In the genomic region with DNA sequence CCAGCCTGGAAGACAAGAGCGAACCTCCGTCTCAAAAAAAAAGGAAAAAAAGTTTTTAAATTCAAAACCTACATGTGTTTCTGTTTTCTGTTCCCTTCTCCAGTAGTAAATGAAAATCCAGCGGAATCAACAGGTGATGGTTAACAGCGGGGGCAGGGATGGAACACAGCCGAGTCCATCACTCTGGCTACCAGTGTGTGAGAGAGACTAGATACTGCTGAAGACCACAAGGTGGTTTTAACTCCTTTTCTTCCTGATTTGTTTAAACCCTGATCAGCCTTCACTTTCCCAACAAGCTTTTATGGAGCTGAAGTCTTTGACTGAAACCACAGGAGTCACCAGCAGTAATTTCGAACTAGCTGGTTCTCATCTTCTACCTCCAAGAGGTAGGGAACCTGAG, we compare ENCODE assay signal across 22 cellular contexts. TPM values are rescaled to one million over a fixed set of nuclear protein-coding genes. Genes with fewer than 3 reads are reported as not detected.
DNase-seq lines count a peak whose midpoint lies in the region; ATAC-seq and TF ChIP-seq lines count a peak whose summit lies in the region.
"Had no signal": no experiment of that assay in that cellular context is flagged by ENCODE, and none has a peak within 500 bp of the region (broad histone marks: within the 10 kb centered on the region; RNA-seq: fewer than 3 reads in every experiment).

No MANE protein-coding gene starts in this region.

- no peaks in the 10 kb centered on the region for H3K27me3 Mint-ChIP-seq in neural progenitor cell (ENCODE audit: insufficient read depth, low read depth)
- no peaks in the 10 kb centered on the region for H3K27me3 Mint-ChIP-seq in stimulated activated memory B cell treated with anti-CD40 and anti-IgM and Interleukin-4, amounts not matched to agents 10 μg/mL and 1 μg/mL and 100 μg/mL, for 72 hours
- H3K27me3 Mint-ChIP-seq: CD4-positive, CD25-positive, alpha-beta regulatory T cell; CD8-positive, alpha-beta memory T cell had no signal

- peaks cover 23% of the 10 kb centered on the region for H3K36me3 Mint-ChIP-seq in neural progenitor cell
- H3K36me3 Mint-ChIP-seq in stimulated activated memory B cell treated with anti-CD40 and anti-IgM and Interleukin-4, amounts not matched to agents 10 μg/mL and 1 μg/mL and 100 μg/mL, for 72 hours: no peaks in the 10 kb centered on the region
- H3K36me3 Mint-ChIP-seq: CD4-positive, CD25-positive, alpha-beta regulatory T cell had no signal

- peak overlapping the region; percentile 21 for H3K27ac ChIP-seq in HUES48 (ENCODE audit: low read depth, low read length)
- H3K27ac ChIP-seq in ectodermal cell (ENCODE audit: insufficient read depth, low read depth, low read length, poor library complexity, severe bottlenecking): peak overlapping the region; percentile 11
- peak overlapping the region; percentile 50 for H3K27ac ChIP-seq in neural progenitor cell
- no peak overlapping the region for H3K27ac ChIP-seq in MM.1S (ENCODE audit: low read length)
- H3K27ac ChIP-seq in ascending aorta: no peak overlapping the region
- H3K27ac ChIP-seq: HL-60 had no signal

- H3K79me2 ChIP-seq in neural progenitor cell (ENCODE audit: low read depth): peaks cover 30% of the 10 kb centered on the region
- H3K79me2 ChIP-seq in MM.1S (ENCODE audit: low read length): no peaks in the 10 kb centered on the region

- H3K9me2 ChIP-seq in MM.1S (replicated peaks; ENCODE audit: insufficient read depth, low read length): no peaks in the 10 kb centered on the region

- H3K27ac Mint-ChIP-seq in neural progenitor cell: peak overlapping the region; percentile 91
- no peak overlapping the region for H3K27ac Mint-ChIP-seq in stimulated activated memory B cell treated with anti-CD40 and anti-IgM and Interleukin-4, amounts not matched to agents 10 μg/mL and 1 μg/mL and 100 μg/mL, for 72 hours
- H3K27ac Mint-ChIP-seq: CD4-positive, CD25-positive, alpha-beta regulatory T cell had no signal

- peaks cover 4% of the 10 kb centered on the region for H3K4me1 Mint-ChIP-seq in neural progenitor cell
- H3K4me1 Mint-ChIP-seq in stimulated activated memory B cell treated with anti-CD40 and anti-IgM and Interleukin-4, amounts not matched to agents 10 μg/mL and 1 μg/mL and 100 μg/mL, for 72 hours: no peaks in the 10 kb centered on the region
- H3K4me1 Mint-ChIP-seq: CD4-positive, CD25-positive, alpha-beta regulatory T cell; CD8-positive, alpha-beta memory T cell had no signal

- H3K9ac ChIP-seq in HUES48 (ENCODE audit: low read depth, low read length): no peak overlapping the region
- no peak overlapping the region for H3K9ac ChIP-seq in neural progenitor cell
- no peak overlapping the region for H3K9ac ChIP-seq in MM.1S (ENCODE audit: low read length)

- intact Hi-C loops in ascending aorta (cut with DNase I): no loop called here

- H3K36me3 ChIP-seq in HUES48 (ENCODE audit: control insufficient read depth, insufficient read depth, low read length): 0 out of 2 replicates have a peak, but pooled peaks cover 4% of the 10 kb centered on the region
- no peaks in the 10 kb centered on the region for H3K36me3 ChIP-seq in ectodermal cell (ENCODE audit: control insufficient read depth, insufficient read depth, low read length)
- H3K36me3 ChIP-seq in neural progenitor cell: no peaks in the 10 kb centered on the region
- H3K36me3 ChIP-seq in MM.1S (replicated peaks; ENCODE audit: insufficient read depth, low read length): no peaks in the 10 kb centered on the region
- H3K36me3 ChIP-seq in ascending aorta: no peaks in the 10 kb centered on the region
- H3K36me3 ChIP-seq: BE2C had no signal

- H3K4me3 ChIP-seq in HUES48 (ENCODE audit: low read depth, low read length) (no peak overlapping the region), ectodermal cell (ENCODE audit: insufficient read depth, low read depth, low read length) (no peak overlapping the region), neural progenitor cell (no peak overlapping the region), MM.1S (ENCODE audit: low read length) (no peak overlapping the region), ascending aorta (no peak overlapping the region)
- H3K4me3 ChIP-seq: GM12878 had no signal

- TF ChIP-seq CTCF in neural progenitor cell (IDR thresholded peaks at IDR 0.05): no peak
- TF ChIP-seq CTCF in MM.1S (IDR thresholded peaks at IDR 0.05; ENCODE audit: low read length): no peak
- TF ChIP-seq CTCF in ascending aorta (IDR thresholded peaks at IDR 0.05): no peak

- H3K9me3 ChIP-seq in HUES48 (ENCODE audit: control insufficient read depth, insufficient read depth, low read length) (0 out of 2 replicates have a peak, but pooled peaks cover 7% of the 10 kb centered on the region), ectodermal cell (ENCODE audit: control insufficient read depth, low read length) (no peaks in the 10 kb centered on the region), neural progenitor cell (ENCODE audit: low read depth) (no peaks in the 10 kb centered on the region), MM.1S (replicated peaks; ENCODE audit: insufficient read depth, low read length) (no peaks in the 10 kb centered on the region), ascending aorta (no peaks in the 10 kb centered on the region)
- H3K9me3 ChIP-seq: BE2C had no signal

- H4K20me1 ChIP-seq in neural progenitor cell (ENCODE audit: low read depth): peaks cover 6% of the 10 kb centered on the region
- H4K20me1 ChIP-seq in MM.1S (ENCODE audit: insufficient read depth, low read length): no peaks in the 10 kb centered on the region

- H3K9me3 Mint-ChIP-seq in neural progenitor cell: peaks cover 30% of the 10 kb centered on the region
- H3K9me3 Mint-ChIP-seq in stimulated activated memory B cell treated with anti-CD40 and anti-IgM and Interleukin-4, amounts not matched to agents 10 μg/mL and 1 μg/mL and 100 μg/mL, for 72 hours: peaks cover 6% of the 10 kb centered on the region

- H3K4me1 ChIP-seq in HUES48 (ENCODE audit: control insufficient read depth, insufficient read depth, low read length) (peaks cover 31% of the 10 kb centered on the region), ectodermal cell (ENCODE audit: control insufficient read depth, insufficient read depth, low read length) (no peaks in the 10 kb centered on the region), neural progenitor cell (peaks cover 14% of the 10 kb centered on the region), MM.1S (ENCODE audit: low read length) (no peaks in the 10 kb centered on the region), ascending aorta (no peaks in the 10 kb centered on the region)
- H3K4me1 ChIP-seq: BE2C had no signal

- H3K27me3 ChIP-seq in HUES48 (ENCODE audit: control insufficient read depth, insufficient read depth, low read length): no peaks in the 10 kb centered on the region
- H3K27me3 ChIP-seq in ectodermal cell (ENCODE audit: control insufficient read depth, insufficient read depth, low read length, poor library complexity, severe bottlenecking): no peaks in the 10 kb centered on the region
- H3K27me3 ChIP-seq in neural progenitor cell: no peaks in the 10 kb centered on the region
- no peaks in the 10 kb centered on the region for H3K27me3 ChIP-seq in MM.1S (replicated peaks; ENCODE audit: insufficient read depth, low read length)
- H3K27me3 ChIP-seq in ascending aorta: no peaks in the 10 kb centered on the region
- H3K27me3 ChIP-seq: BE2C had no signal

- H2AFZ ChIP-seq in neural progenitor cell (replicated peaks) (no peak overlapping the region), MM.1S (ENCODE audit: low read length) (no peak overlapping the region)

- H3F3A ChIP-seq in neural progenitor cell (ENCODE audit: low read depth) (peaks cover 16% of the 10 kb centered on the region), MM.1S (ENCODE audit: insufficient read depth, low read length) (no peaks in the 10 kb centered on the region)

- ATAC-seq in stimulated activated memory B cell treated with anti-CD40 and anti-IgM and Interleukin-4, amounts not matched to agents 10 μg/mL and 1 μg/mL and 100 μg/mL, for 72 hours: no peak
- ATAC-seq: GM12878 had no signal

- no peak for DNase-seq in neural progenitor cell (ENCODE audit: low spot score)
- no peak for DNase-seq in MM.1S
- no peak for DNase-seq in ascending aorta (ENCODE audit: low spot score in 2 of 2)
- no peak for DNase-seq in superior temporal gyrus (ENCODE audit: extremely low spot score)
- DNase-seq: ACHN; BE2C; C1 segment of cervical spinal cord; CD4-positive, CD25-positive, alpha-beta regulatory T cell; CD8-positive, alpha-beta memory T cell; COR-L47; DMS 273 treated with DMSO at 0.1 percent for 48 hours; DMS53; DND-41; EL; HCEC 1CT; IMR-90 had no signal

- 79 to 83% methylated on average over 5 to 6 of the region's 6 CpGs for WGBS in ectodermal cell, 2 experiments

- H3K4me3 Mint-ChIP-seq in neural progenitor cell: no peak overlapping the region
- no peak overlapping the region for H3K4me3 Mint-ChIP-seq in stimulated activated memory B cell treated with anti-CD40 and anti-IgM and Interleukin-4, amounts not matched to agents 10 μg/mL and 1 μg/mL and 100 μg/mL, for 72 hours
- H3K4me3 Mint-ChIP-seq: CD4-positive, CD25-positive, alpha-beta regulatory T cell; CD8-positive, alpha-beta memory T cell had no signal

- H3K4me2 ChIP-seq in neural progenitor cell (no peak overlapping the region), MM.1S (ENCODE audit: low read depth, low read length) (no peak overlapping the region)

RNA-seq across cellular contexts. Expression of gene ARHGAP32, which starts 3.6 kb away (rescaled TPM):
- polyA plus RNA-seq in ectodermal cell (2013, experiment 1 of 4): 20.7 TPM
- 20.7 TPM for polyA plus RNA-seq in ectodermal cell (2013, experiment 2 of 4)
- polyA plus RNA-seq in ectodermal cell (2013, experiment 3 of 4): 17.2 TPM
- 18.4 TPM for polyA plus RNA-seq in ectodermal cell (2013, experiment 4 of 4)
- total RNA-seq in neural progenitor cell (ENCODE audit: low replicate concordance) (14.7 and 21.4 TPM in 2 replicates), ascending aorta (4.9 TPM)
- total RNA-seq: G401 had no signal

Comparison
In these comparisons a context has a peak if more than half of its experiments do, and no peak if none do; other contexts are left out.
1. H3K27ac ChIP-seq: peak in HUES48 (single experiment), ectodermal cell (single experiment) and neural progenitor cell (single experiment); none in MM.1S (single experiment) and ascending aorta (0 of 2).